1 cellular context compared by ENCODE assay signal in genomic region chr10:78046711-78047269, GRCh38.
TF ChIP-seq lines count a peak whose summit lies in the region.

No MANE protein-coding gene starts in this region.

TF ChIP-seq in HEK293, 187 proteins besides CTCF, POLR2A, EP300 and RAD21 (continued from another document):
- TF ChIP-seq BCL11A (tag by site-specific recombination; IDR thresholded peaks at IDR 0.05; ENCODE audit: low read depth): peak; percentile 48; the same call in 1 of the 2 replicates
- no peak for TF ChIP-seq ZNF202 (tag by site-specific recombination; IDR thresholded peaks at IDR 0.05; ENCODE audit: borderline replicate concordance)
- no peak for TF ChIP-seq KLF10 (tag by site-specific recombination; IDR thresholded peaks at IDR 0.05)
- TF ChIP-seq ZNF488 (tag by site-specific recombination; IDR thresholded peaks at IDR 0.05): no peak
